ENCODE assay signal across 21 cellular contexts in the genomic region with DNA sequence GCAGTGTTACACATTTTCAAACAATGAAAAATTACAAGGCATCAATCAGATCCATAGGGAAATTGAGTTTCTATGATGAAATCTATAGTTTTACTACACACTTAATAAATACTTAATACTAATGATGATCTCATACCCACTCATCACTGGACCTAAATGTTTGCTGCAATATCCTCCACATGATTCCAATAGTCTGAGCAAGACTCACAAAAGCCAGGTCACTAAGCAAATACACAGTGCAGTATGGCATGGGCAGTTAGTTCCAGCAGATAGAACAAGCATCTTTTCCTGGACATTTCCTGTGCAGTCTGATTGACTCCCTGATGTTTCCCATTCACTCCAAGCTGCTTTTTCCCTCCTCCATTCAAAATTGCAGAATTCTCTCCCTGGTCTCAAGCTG.
DNase-seq lines count a peak whose midpoint lies in the region; ATAC-seq, FAIRE-seq and TF ChIP-seq lines count a peak whose summit lies in the region.
"Had no signal": no experiment of that assay in that cellular context is flagged by ENCODE, and none has a peak within 500 bp of the region (broad histone marks: within the 10 kb centered on the region; RNA-seq: fewer than 3 reads in every experiment).

No MANE protein-coding gene starts in this region.

- H3K79me1 ChIP-seq in trophoblast cell (ENCODE audit: low read length) = no peaks in the 10 kb centered on the region

- peak overlapping the region; percentile 10 for H3K9ac ChIP-seq in trophoblast cell (ENCODE audit: low read length)

- no peak for TF ChIP-seq CTCF in epithelial cell of esophagus (IDR thresholded peaks at IDR 0.05; ENCODE audit: insufficient read depth, low read depth, low read length, missing control alignments)

- H3K9me3 Mint-ChIP-seq in activated T-helper 17 cell treated with anti-CD3 and anti-CD28 coated beads, Interleukin-2, amount 50 U/mL, for 72 hours = peaks cover 5% of the 10 kb centered on the region

- TF ChIP-seq POLR2A in GM12892 (IDR thresholded peaks at IDR 0.05; ENCODE audit: low read depth, low read length) = no peak

- CTCF ChIA-PET in HEK293T (lab: Yijun Ruan, JAX) = no interaction called here

- H2AK5ac ChIP-seq in trophoblast cell (ENCODE audit: low read length) = no peak overlapping the region

- ATAC-seq in activated T-helper 17 cell treated with anti-CD3 and anti-CD28 coated beads, Interleukin-2, amount 50 U/mL, for 72 hours (replicated peaks) = no peak
- ATAC-seq: K562 had no signal

- H3K4me2 ChIP-seq in trophoblast cell (ENCODE audit: low read length) = no peak overlapping the region

- H3K14ac ChIP-seq in trophoblast cell (ENCODE audit: low read length) = no peak overlapping the region

- no peak overlapping the region for H3K4me3 ChIP-seq in epithelial cell of esophagus (ENCODE audit: low read length)
- H3K4me3 ChIP-seq in trophoblast cell (ENCODE audit: low read depth, low read length) = no peak overlapping the region
- H3K4me3 ChIP-seq: K562 had no signal

- H3K79me2 ChIP-seq in trophoblast cell (ENCODE audit: control insufficient read depth, insufficient read depth, low read length, poor library complexity) = no peaks in the 10 kb centered on the region

- no peak overlapping the region for H4K12ac ChIP-seq in trophoblast cell (ENCODE audit: low read depth, low read length)

- no peak overlapping the region for H4K8ac ChIP-seq in trophoblast cell (ENCODE audit: low read depth, low read length)

- H3K4me3 Mint-ChIP-seq in activated T-helper 17 cell treated with anti-CD3 and anti-CD28 coated beads, Interleukin-2, amount 50 U/mL, for 72 hours = no peak overlapping the region

- no peak for FAIRE-seq in GM12892 (lab: Jason Lieb, UNC)
- FAIRE-seq: H1, K562 had no signal

- no peak overlapping the region for H3K18ac ChIP-seq in trophoblast cell (ENCODE audit: low read length)

- no peaks in the 10 kb centered on the region for H3K4me1 ChIP-seq in trophoblast cell (ENCODE audit: control insufficient read depth in 1 of 2, insufficient read depth in 2 of 2, low read length in 2 of 2)

- no peak overlapping the region for H2BK12ac ChIP-seq in trophoblast cell (ENCODE audit: low read length)

- no peak overlapping the region for H3K4ac ChIP-seq in trophoblast cell (ENCODE audit: low read depth, low read length)

- no peaks in the 10 kb centered on the region for H3K9me3 ChIP-seq in trophoblast cell (ENCODE audit: insufficient read depth, low read depth, low read length)

- no peak overlapping the region for H3K27ac ChIP-seq in trophoblast cell (ENCODE audit: low read depth, low read length)
- H3K27ac ChIP-seq: HL-60 had no signal

- H3K27me3 ChIP-seq in trophoblast cell (ENCODE audit: insufficient read depth, low read length) = no peaks in the 10 kb centered on the region

- H3K36me3 Mint-ChIP-seq in activated T-helper 17 cell treated with anti-CD3 and anti-CD28 coated beads, Interleukin-2, amount 50 U/mL, for 72 hours (ENCODE audit: low read depth) = no peaks in the 10 kb centered on the region

- no peak overlapping the region for H2AFZ ChIP-seq in trophoblast cell (ENCODE audit: insufficient read depth, low read length, poor library complexity)

- H3K36me3 ChIP-seq in trophoblast cell (ENCODE audit: control insufficient read depth in 1 of 2, insufficient read depth in 2 of 2, low read length in 2 of 2) = no peaks in the 10 kb centered on the region

- no peak overlapping the region for H2BK120ac ChIP-seq in trophoblast cell (ENCODE audit: insufficient read depth, low read length, poor library complexity)

- H4K91ac ChIP-seq in trophoblast cell (ENCODE audit: low read depth, low read length) = no peak overlapping the region

- H2BK5ac ChIP-seq in trophoblast cell (ENCODE audit: low read depth, low read length, poor library complexity) = no peak overlapping the region

- no peaks in the 10 kb centered on the region for H3K4me1 Mint-ChIP-seq in activated T-helper 17 cell treated with anti-CD3 and anti-CD28 coated beads, Interleukin-2, amount 50 U/mL, for 72 hours

- H3K27me3 Mint-ChIP-seq in activated T-helper 17 cell treated with anti-CD3 and anti-CD28 coated beads, Interleukin-2, amount 50 U/mL, for 72 hours = no peaks in the 10 kb centered on the region

- H3K27ac Mint-ChIP-seq in activated T-helper 17 cell treated with anti-CD3 and anti-CD28 coated beads, Interleukin-2, amount 50 U/mL, for 72 hours = no peak overlapping the region

- POLR2A ChIA-PET in HEK293T (lab: Yijun Ruan, JAX) = no interaction called here

- H3K23ac ChIP-seq in trophoblast cell (ENCODE audit: low read length) = no peak overlapping the region

- DNase-seq in DMS53 treated with DMSO at 0.1 percent for 48 hours (lab: John Stamatoyannopoulos, UW; ENCODE audit: unreplicated experiment) (peak; percentile 5), NCI-H226 (peak; percentile 22), epithelial cell of esophagus (ENCODE audit: low read depth) (peak; percentile 74), trophoblast cell (no peak), HEK293T (ENCODE audit: extremely low spot score) (no peak), GM12892 (ENCODE audit: insufficient read length) (no peak)
- DNase-seq: DMS153, HCEC 1CT, Kasumi-1, NCI-H1092 treated with DMSO at 0.1 percent for 48 hours, NCI-H1436, NCI-H1930, NCI-H2107, NCI-H446 treated with DMSO at 0.1 percent for 48 hours, NCI-H526, RPMI8226, SHP77 had no signal

TF ChIP-seq in HEK293T, 16 proteins besides CTCF, POLR2A, EP300 and RAD21:
- TF ChIP-seq ARNT (IDR thresholded peaks at IDR 0.05) = no peak
- TF ChIP-seq FOXA1 (IDR thresholded peaks at IDR 0.05) = no peak
- no peak for TF ChIP-seq CTBP1 (IDR thresholded peaks at IDR 0.05; ENCODE audit: borderline replicate concordance)

Comparison
In these comparisons a context has a peak if more than half of its experiments do, and no peak if none do; other contexts are left out.
1. DNase-seq: peak in DMS53 treated with DMSO at 0.1 percent for 48 hours (single experiment), NCI-H226 (single experiment) and epithelial cell of esophagus (single experiment); none in trophoblast cell (0 of 2), HEK293T (single experiment) and GM12892 (single experiment).